10 cellular contexts compared by ENCODE assay signal in the genomic region with DNA sequence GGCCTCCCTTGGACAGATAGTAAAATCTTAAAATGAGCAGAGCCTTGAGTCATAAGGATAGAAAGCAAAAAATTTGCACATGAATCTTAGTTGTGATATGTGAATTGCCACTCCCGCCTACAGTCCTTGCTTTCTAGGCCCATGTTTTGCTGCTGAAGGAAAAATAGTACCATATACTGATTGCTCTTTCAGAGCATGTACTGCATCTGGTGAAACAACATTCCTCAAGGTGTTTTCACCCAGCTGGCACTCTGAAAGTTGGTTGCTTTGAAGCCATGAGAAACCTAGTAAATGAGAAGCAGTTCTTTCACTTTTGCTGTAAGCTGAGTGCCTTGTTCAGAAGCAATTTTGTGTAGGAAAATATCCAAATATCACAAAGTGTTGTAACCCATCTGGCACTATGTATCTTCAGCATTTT. TPM values are rescaled to one million over a fixed set of nuclear protein-coding genes. Genes with fewer than 3 reads are reported as not detected.
DNase-seq lines count a peak whose midpoint lies in the region; ATAC-seq and TF ChIP-seq lines count a peak whose summit lies in the region.
"Had no signal": no experiment of that assay in that cellular context is flagged by ENCODE, and none has a peak within 500 bp of the region (broad histone marks: within the 10 kb centered on the region; RNA-seq: fewer than 3 reads in every experiment).

No MANE protein-coding gene starts in this region.

- peaks cover 4% of the 10 kb centered on the region for H3K4me1 Mint-ChIP-seq in MCF 10A (ENCODE audit: insufficient read depth, unreplicated experiment)
- peaks cover 47% of the 10 kb centered on the region for H3K4me1 Mint-ChIP-seq in activated naive CD8-positive, alpha-beta T cell treated with anti-CD3 and anti-CD28 coated beads for 36 hours
- H3K4me1 Mint-ChIP-seq in CD4-positive, alpha-beta memory T cell = peaks cover 33 to 37% (median 35%) of the 10 kb centered on the region in 4 donors

- intact Hi-C loops in breast epithelium (cut with DNase I; ENCODE audit: low total_unique reads) (no loop called here), MCF 10A (cut with micrococcal nuclease) (no loop called here)
- intact Hi-C loops in CD4-positive, alpha-beta memory T cell (cut with micrococcal nuclease) = loop anchor here (10.0 kb wide), 1 partner anchor 1995 kb away; no protein-coding TSS in a partner anchor

- H3K27ac ChIP-seq in breast epithelium = peak overlapping the region; percentile 39 to 43
- H3K27ac ChIP-seq in CD4-positive, alpha-beta memory T cell (ENCODE audit: low read depth, low read length) = no peak overlapping the region
- H3K27ac ChIP-seq: BLaER1 treated with 17β-estradiol and CSF1 and Interleukin-3, amounts not matched to agents 10 nM and 100 nM had no signal

- TF ChIP-seq CTCF in breast epithelium (IDR thresholded peaks at IDR 0.05) (no peak), MCF 10A (IDR thresholded peaks at IDR 0.05; ENCODE audit: unreplicated experiment) (no peak)

- no peak overlapping the region for H3K27ac Mint-ChIP-seq in MCF 10A (ENCODE audit: low read depth, unreplicated experiment)
- H3K27ac Mint-ChIP-seq in activated naive CD8-positive, alpha-beta T cell treated with anti-CD3 and anti-CD28 coated beads for 36 hours = peak overlapping the region; percentile 68
- H3K27ac Mint-ChIP-seq in CD4-positive, alpha-beta memory T cell = peak overlapping the region in 3 of 7 donors; percentile 9 to 65 (median 52)

- CTCF ChIA-PET in MCF 10A (lab: Yijun Ruan, JAX) = no interaction called here
- CTCF ChIA-PET in CD4-positive, alpha-beta memory T cell (lab: Charles Lee; ENCODE audit: partially characterized antibody) = no interaction called here

- POLR2A ChIA-PET in MCF 10A (lab: Yijun Ruan, JAX) = no interaction called here
- POLR2A ChIA-PET in CD4-positive, alpha-beta memory T cell (lab: Charles Lee; ENCODE audit: partially characterized antibody) = no interaction called here

- no TSS peak for BruUV-seq in MCF 10A (replicated peaks; lab: Mats Ljungman, UMichigan)

- ATAC-seq in HG02973 (IDR thresholded peaks at IDR 0.05; ENCODE audit: unreplicated experiment) = peak; percentile 60

- no peaks in the 10 kb centered on the region for H3K9me3 Mint-ChIP-seq in MCF 10A (ENCODE audit: unreplicated experiment)
- no peaks in the 10 kb centered on the region for H3K9me3 Mint-ChIP-seq in activated naive CD8-positive, alpha-beta T cell treated with anti-CD3 and anti-CD28 coated beads for 36 hours
- no peaks in the 10 kb centered on the region for H3K9me3 Mint-ChIP-seq in CD4-positive, alpha-beta memory T cell

- H3K4me1 ChIP-seq in breast epithelium = no peaks in the 10 kb centered on the region
- peaks cover 27% of the 10 kb centered on the region for H3K4me1 ChIP-seq in CD4-positive, alpha-beta memory T cell (ENCODE audit: insufficient read depth, low read length)
- H3K4me1 ChIP-seq: BLaER1 treated with 17β-estradiol and CSF1 and Interleukin-3, amounts not matched to agents 10 nM and 100 nM had no signal

- H3K4me3 Mint-ChIP-seq in MCF 10A (ENCODE audit: unreplicated experiment) = no peak overlapping the region
- no peak overlapping the region for H3K4me3 Mint-ChIP-seq in activated naive CD8-positive, alpha-beta T cell treated with anti-CD3 and anti-CD28 coated beads for 36 hours
- H3K4me3 Mint-ChIP-seq in CD4-positive, alpha-beta memory T cell = no peak overlapping the region

- H3K27me3 Mint-ChIP-seq in MCF 10A (ENCODE audit: insufficient read depth, unreplicated experiment) = no peaks in the 10 kb centered on the region
- no peaks in the 10 kb centered on the region for H3K27me3 Mint-ChIP-seq in activated naive CD8-positive, alpha-beta T cell treated with anti-CD3 and anti-CD28 coated beads for 36 hours
- H3K27me3 Mint-ChIP-seq in CD4-positive, alpha-beta memory T cell = no peaks in the 10 kb centered on the region

- no peak overlapping the region for H3K4me3 ChIP-seq in breast epithelium
- H3K4me3 ChIP-seq in CD4-positive, alpha-beta memory T cell (ENCODE audit: low read length in 2 of 2) = no peak overlapping the region
- H3K4me3 ChIP-seq: BLaER1 treated with 17β-estradiol and CSF1 and Interleukin-3, amounts not matched to agents 10 nM and 100 nM had no signal

- no peak for TF ChIP-seq POLR2A in breast epithelium (IDR thresholded peaks at IDR 0.05)

- H3K27me3 ChIP-seq in breast epithelium = no peaks in the 10 kb centered on the region
- no peaks in the 10 kb centered on the region for H3K27me3 ChIP-seq in CD4-positive, alpha-beta memory T cell (ENCODE audit: insufficient read depth, low read length)
- H3K27me3 ChIP-seq: BLaER1 treated with 17β-estradiol and CSF1 and Interleukin-3, amounts not matched to agents 10 nM and 100 nM had no signal

- peaks cover 38% of the 10 kb centered on the region for H3K36me3 Mint-ChIP-seq in MCF 10A (ENCODE audit: insufficient read depth, unreplicated experiment)
- H3K36me3 Mint-ChIP-seq in activated naive CD8-positive, alpha-beta T cell treated with anti-CD3 and anti-CD28 coated beads for 36 hours = peaks cover 29% of the 10 kb centered on the region
- peaks cover 35 to 56% of the 10 kb centered on the region in 2 donors for H3K36me3 Mint-ChIP-seq in CD4-positive, alpha-beta memory T cell

- peaks cover 3% of the 10 kb centered on the region for H3K36me3 ChIP-seq in breast epithelium
- peaks cover 13% of the 10 kb centered on the region for H3K36me3 ChIP-seq in CD4-positive, alpha-beta memory T cell (ENCODE audit: insufficient read depth, low read length)

- no peak for DNase-seq in breast epithelium (ENCODE audit: low spot score in 2 of 2)
- no peak for DNase-seq in MCF 10A (ENCODE audit: unreplicated experiment)
- DNase-seq in activated naive CD8-positive, alpha-beta T cell treated with anti-CD3 and anti-CD28 coated beads for 36 hours = peak; percentile 11
- peak; percentile 58 for DNase-seq in superior temporal gyrus (ENCODE audit: extremely low spot score)
- no peak for DNase-seq in CD4-positive, alpha-beta memory T cell
- DNase-seq in DMS79 (lab: John Stamatoyannopoulos, UW) = no peak
- no peak for DNase-seq in NCI-H510A (lab: John Stamatoyannopoulos, UW)
- DNase-seq: activated gamma-delta T cell had no signal

- H3K9me3 ChIP-seq in breast epithelium = no peaks in the 10 kb centered on the region
- H3K9me3 ChIP-seq in CD4-positive, alpha-beta memory T cell (ENCODE audit: control insufficient read depth in 1 of 2, low read length in 2 of 2) = no peaks in the 10 kb centered on the region
- H3K9me3 ChIP-seq: BLaER1 treated with 17β-estradiol and CSF1 and Interleukin-3, amounts not matched to agents 10 nM and 100 nM had no signal

RNA-seq across cellular contexts. Expression of a gene that starts 10.3 kb away (rescaled TPM):
- total RNA-seq in breast epithelium (10 to 100 TPM; 36.4 to 53.4 (median 42.7) TPM), MCF 10A (2022) (13.8 and 20.4 TPM in 2 replicates)
- 10 to 100 TPM; 10.7 to 10.9 TPM for total RNA-seq in activated naive CD8-positive, alpha-beta T cell treated with anti-CD3 and anti-CD28 coated beads for 36 hours
- total RNA-seq in CD4-positive, alpha-beta memory T cell = 10 to 100 TPM; 27.2 to 27.8 TPM
- polyA plus RNA-seq in CD4-positive, alpha-beta memory T cell = 10 to 100 TPM; 15.8 to 17.8 TPM

RNA-seq across cellular contexts. Expression of a gene that starts 23.4 kb away (rescaled TPM):
- total RNA-seq in breast epithelium (10 to 100 TPM in 2 of 3 donors, 1 to 10 TPM in 1; 1.4 to 22.5 (median 14.4) TPM), MCF 10A (2022) (3.7 and 5.5 TPM in 2 replicates)
- under 1 TPM; 0.35 to 0.44 TPM for total RNA-seq in activated naive CD8-positive, alpha-beta T cell treated with anti-CD3 and anti-CD28 coated beads for 36 hours
- 1 to 10 TPM; 1.9 to 3.4 TPM for total RNA-seq in CD4-positive, alpha-beta memory T cell
- not detected for polyA plus RNA-seq in CD4-positive, alpha-beta memory T cell

RNA-seq across cellular contexts. Expression of a gene that starts 27.6 kb away (rescaled TPM):
- 10 to 100 TPM in 1 of 3 donors, 1 to 10 TPM in 2; 6.4 to 13.2 (median 8.8) TPM for total RNA-seq in breast epithelium
- 6.3 and 8.3 TPM in 2 replicates for total RNA-seq in MCF 10A (2022)
- 1 to 10 TPM; 3.8 to 4.0 TPM for total RNA-seq in activated naive CD8-positive, alpha-beta T cell treated with anti-CD3 and anti-CD28 coated beads for 36 hours
- 10 to 100 TPM; 23.3 to 23.8 TPM for total RNA-seq in CD4-positive, alpha-beta memory T cell
- 1 to 10 TPM; 3.2 to 6.6 TPM for polyA plus RNA-seq in CD4-positive, alpha-beta memory T cell

RNA-seq across cellular contexts. Expression of a gene that starts 51.3 kb away (rescaled TPM):
- total RNA-seq in breast epithelium = 100 to 1,000 TPM in 1 of 3 donors, 10 to 100 TPM in 2; 80.3 to 123 (median 84.6) TPM
- total RNA-seq in MCF 10A (2022) = 61.0 and 64.1 TPM in 2 replicates
- 10 to 100 TPM; 32.2 to 33.3 TPM for total RNA-seq in activated naive CD8-positive, alpha-beta T cell treated with anti-CD3 and anti-CD28 coated beads for 36 hours
- 10 to 100 TPM; 23.1 to 25.2 TPM for total RNA-seq in CD4-positive, alpha-beta memory T cell
- polyA plus RNA-seq in CD4-positive, alpha-beta memory T cell = 10 to 100 TPM; 28.3 to 47.9 TPM

Comparison
In these comparisons a context has a peak if more than half of its experiments do, and no peak if none do; other contexts are left out.
1. DNase-seq: peak in activated naive CD8-positive, alpha-beta T cell treated with anti-CD3 and anti-CD28 coated beads for 36 hours (single experiment) and superior temporal gyrus (single experiment); none in breast epithelium (0 of 2), MCF 10A (single experiment), CD4-positive, alpha-beta memory T cell (0 of 5), DMS79 (single experiment) and NCI-H510A (single experiment).